Comparison of ENCODE assay signal across 1 cellular context in the genomic region with DNA sequence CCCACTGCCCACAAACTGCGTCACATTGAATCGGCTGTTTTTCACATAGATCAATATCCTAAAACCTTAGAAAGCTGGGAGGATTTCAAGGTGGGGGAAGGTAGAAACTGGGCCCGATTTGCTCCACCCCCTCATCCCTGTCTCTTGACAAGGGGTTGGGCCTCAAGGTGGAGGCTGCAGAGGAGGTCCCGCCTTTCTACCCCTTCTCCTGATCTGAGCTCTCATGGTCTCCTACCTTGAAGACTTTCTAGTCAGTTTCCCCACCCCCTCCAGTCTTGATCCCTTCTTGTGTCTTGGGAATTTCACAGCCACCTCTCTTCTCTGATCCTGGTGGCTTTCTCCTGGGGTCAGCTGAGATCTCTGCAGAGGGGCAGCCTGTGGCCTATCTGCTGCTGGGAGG.
TF ChIP-seq lines count a peak whose summit lies in the region.

No MANE protein-coding gene starts in this region.

TF ChIP-seq in H1, 55 proteins besides CTCF, POLR2A, EP300 and RAD21:
- TF ChIP-seq HDAC6 (IDR thresholded peaks at IDR 0.05; ENCODE audit: low read depth, low read length): no peak
- no peak for TF ChIP-seq SIX5 (IDR thresholded peaks at IDR 0.05; ENCODE audit: low read depth, low read length)
- no peak for TF ChIP-seq POLR2AphosphoS5 (IDR thresholded peaks at IDR 0.05; ENCODE audit: low read depth, low read length)
- no peak for TF ChIP-seq TEAD4 (IDR thresholded peaks at IDR 0.05; ENCODE audit: low read depth, low read length)
- TF ChIP-seq EZH2 (IDR thresholded peaks at IDR 0.05; ENCODE audit: low read depth, low read length, severe bottlenecking): no peak
- TF ChIP-seq ASH2L (IDR thresholded peaks at IDR 0.05; ENCODE audit: low read length): no peak
- no peak for TF ChIP-seq BCL11A (IDR thresholded peaks at IDR 0.05; ENCODE audit: low read depth in 2 of 2, low read length in 2 of 2)
- TF ChIP-seq, protein P1, sequence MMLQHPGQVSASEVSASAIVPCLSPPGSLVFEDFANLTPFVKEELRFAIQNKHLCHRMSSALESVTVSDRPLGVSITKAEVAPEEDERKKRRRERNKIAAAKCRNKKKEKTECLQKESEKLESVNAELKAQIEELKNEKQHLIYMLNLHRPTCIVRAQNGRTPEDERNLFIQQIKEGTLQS (IDR thresholded peaks at IDR 0.05; ENCODE audit: insufficient read depth, low read depth, low read length): no peak
- no peak for TF ChIP-seq TCF12 (IDR thresholded peaks at IDR 0.05; ENCODE audit: low read depth, low read length)
- no peak for TF ChIP-seq CREB1 (IDR thresholded peaks at IDR 0.05)
- TF ChIP-seq SP1 (IDR thresholded peaks at IDR 0.05; ENCODE audit: low read depth, low read length): no peak
- no peak for TF ChIP-seq JUND (IDR thresholded peaks at IDR 0.05; ENCODE audit: low read length)
- no peak for TF ChIP-seq RNF2 (IDR thresholded peaks at IDR 0.05; ENCODE audit: borderline replicate concordance, low read depth, low read length, missing control alignments, poor library complexity, severe bottlenecking)
- no peak for TF ChIP-seq CBX8 (IDR thresholded peaks at IDR 0.05; ENCODE audit: borderline replicate concordance, low read depth, low read length)
